In genomic region chr14:99035712-99036593, GRCh38 we compare ENCODE assay signal across 1 cellular context.
TF ChIP-seq lines count a peak whose summit lies in the region.

No MANE protein-coding gene starts in this region.

TF ChIP-seq in H1, 55 proteins besides CTCF, POLR2A, EP300 and RAD21 (continued from another document):
- TF ChIP-seq BCL11A (IDR thresholded peaks at IDR 0.05; ENCODE audit: low read depth in 2 of 2, low read length in 2 of 2) (no peak), ATF3 (IDR thresholded peaks at IDR 0.05; ENCODE audit: insufficient read depth, low read depth, low read length) (no peak)
